ENCODE assay signal across 1 cellular context in genomic region chr17:20227720-20228370, GRCh38.
TF ChIP-seq lines count a peak whose summit lies in the region.

No MANE protein-coding gene starts in this region.

TF ChIP-seq in IMR-90, 13 proteins besides CTCF, POLR2A, EP300 and RAD21:
- TF ChIP-seq NFE2L2 (IDR thresholded peaks at IDR 0.05; ENCODE audit: low read depth, low read length) (peak; percentile 76), MAFK (IDR thresholded peaks at IDR 0.05; ENCODE audit: low read depth, low read length) (peak; percentile 50), CEBPB (IDR thresholded peaks at IDR 0.05; ENCODE audit: low read depth, low read length) (peak; percentile 89), FOS (IDR thresholded peaks at IDR 0.05; ENCODE audit: low read depth, low read length) (peak; percentile 36; the same call in 1 of the 2 replicates), MXI1 (IDR thresholded peaks at IDR 0.05; ENCODE audit: borderline replicate concordance, low read depth, low read length) (0 out of 2 replicates have a peak, but pooled peaks have one; percentile 43)
